ENCODE assay signal across 22 cellular contexts in the genomic region with DNA sequence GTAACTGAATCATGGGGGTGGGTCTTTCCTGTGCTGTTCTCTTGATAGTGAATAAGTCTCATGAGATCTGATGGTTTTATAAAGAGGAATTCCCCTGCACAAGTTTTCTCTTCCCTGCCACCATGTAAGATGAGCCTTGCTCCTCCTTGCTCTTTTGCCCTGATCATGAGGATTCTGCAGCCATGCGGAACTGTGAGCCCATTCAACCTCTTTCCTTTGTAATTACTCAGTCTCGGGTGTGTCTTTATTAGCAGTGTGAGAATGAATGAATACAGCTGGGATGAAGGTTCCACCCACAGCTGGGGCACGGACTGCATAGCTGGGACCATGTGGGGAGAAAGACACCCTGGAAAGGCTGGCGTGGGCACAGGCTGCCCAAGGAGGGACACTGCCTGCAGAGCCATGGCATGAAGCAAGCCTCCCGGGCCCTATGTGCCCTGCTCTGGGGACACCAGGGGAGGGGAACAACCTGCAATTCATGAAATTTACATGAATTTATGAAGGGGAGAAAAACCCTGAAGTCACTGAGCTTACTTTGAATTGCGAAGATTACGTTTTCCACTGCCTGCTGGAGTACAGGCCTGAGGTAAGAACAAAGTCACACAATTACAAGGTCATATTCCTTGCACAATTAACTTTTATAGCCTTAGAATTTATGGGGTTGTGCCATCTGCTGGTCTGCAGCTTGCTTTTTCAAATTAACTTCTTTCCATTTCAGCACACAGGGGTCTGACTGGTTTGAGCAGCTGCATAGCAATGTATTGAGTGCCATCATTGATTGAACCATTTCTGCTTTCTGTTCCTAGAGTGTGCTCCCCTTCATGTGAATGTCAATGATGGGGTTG. TPM values are rescaled to one million over a fixed set of nuclear protein-coding genes. Genes with fewer than 3 reads are reported as not detected.
A peak's percentile ranks its signal among the peaks of the same experiment; 100 is the strongest.
DNase-seq lines count a peak whose midpoint lies in the region; ATAC-seq lines count a peak whose summit lies in the region.
"Had no signal": no experiment of that assay in that cellular context is flagged by ENCODE, and none has a peak within 500 bp of the region (broad histone marks: within the 10 kb centered on the region; RNA-seq: fewer than 3 reads in every experiment).

No MANE protein-coding gene starts in this region.

- ATAC-seq in esophagus mucosa = peak; percentile 62
- ATAC-seq: A549 had no signal

- DNase-seq in NCI-H1092 treated with DMSO at 0.1 percent for 48 hours (lab: John Stamatoyannopoulos, UW) (peak; percentile 19), NCI-H1092 (lab: John Stamatoyannopoulos, UW) (no peak), NCI-H69 (lab: John Stamatoyannopoulos, UW) (peak; percentile 75), retina (peak; percentile 6), GM19238 (ENCODE audit: insufficient read length, low spot score) (no peak), SKM-1 (lab: John Stamatoyannopoulos, UW; ENCODE audit: unreplicated experiment) (no peak), HT-29 (ENCODE audit: low spot score) (no peak)
- DNase-seq: activated CD4-positive, alpha-beta memory T cell treated with anti-CD3 and anti-CD28 coated beads, Interleukin-2, amount 10 ng/mL, durations not matched to agents 7 days and 5 days; activated T-cell treated with anti-CD3 and anti-CD28 coated beads, Interleukin-2, amount 50 U/mL, for 24 hours; C1 segment of cervical spinal cord; DND-41; H9; head of caudate nucleus; NCI-H1694; NCI-H510A; stimulated activated CD4-positive, alpha-beta T cell treated with anti-CD3 and anti-CD28 coated beads, Interleukin-1b, Interleukin-23, amount 100 ng/mL, for 48 hours; stomach; SW 1271; upper lobe of right lung had no signal

RNA-seq across cellular contexts. Expression of gene SLC22A1, which starts 46.2 kb away (rescaled TPM):
- 0.44 TPM for total RNA-seq in esophagus mucosa
- 0.47 and 0.56 TPM in 2 replicates for total RNA-seq in HT-29 (2014; rRNA removed; shearing (Covaris generic))
- total RNA-seq: right atrium auricular region had no signal

Comparison
In these comparisons a context has a peak if more than half of its experiments do, and no peak if none do; other contexts are left out.
1. DNase-seq: peak in NCI-H1092 treated with DMSO at 0.1 percent for 48 hours (single experiment), NCI-H69 (single experiment) and retina (single experiment); none in NCI-H1092 (single experiment), GM19238 (single experiment), SKM-1 (single experiment) and HT-29 (single experiment).